ENCODE assay signal across 1 cellular context in genomic region chr6:11324453-11325023, GRCh38.
TF ChIP-seq lines count a peak whose summit lies in the region.

No MANE protein-coding gene starts in this region.

TF ChIP-seq in HepG2, 621 proteins besides CTCF, POLR2A, EP300 and RAD21 (continued from another document and continues in another):
- TF ChIP-seq, protein P1, sequence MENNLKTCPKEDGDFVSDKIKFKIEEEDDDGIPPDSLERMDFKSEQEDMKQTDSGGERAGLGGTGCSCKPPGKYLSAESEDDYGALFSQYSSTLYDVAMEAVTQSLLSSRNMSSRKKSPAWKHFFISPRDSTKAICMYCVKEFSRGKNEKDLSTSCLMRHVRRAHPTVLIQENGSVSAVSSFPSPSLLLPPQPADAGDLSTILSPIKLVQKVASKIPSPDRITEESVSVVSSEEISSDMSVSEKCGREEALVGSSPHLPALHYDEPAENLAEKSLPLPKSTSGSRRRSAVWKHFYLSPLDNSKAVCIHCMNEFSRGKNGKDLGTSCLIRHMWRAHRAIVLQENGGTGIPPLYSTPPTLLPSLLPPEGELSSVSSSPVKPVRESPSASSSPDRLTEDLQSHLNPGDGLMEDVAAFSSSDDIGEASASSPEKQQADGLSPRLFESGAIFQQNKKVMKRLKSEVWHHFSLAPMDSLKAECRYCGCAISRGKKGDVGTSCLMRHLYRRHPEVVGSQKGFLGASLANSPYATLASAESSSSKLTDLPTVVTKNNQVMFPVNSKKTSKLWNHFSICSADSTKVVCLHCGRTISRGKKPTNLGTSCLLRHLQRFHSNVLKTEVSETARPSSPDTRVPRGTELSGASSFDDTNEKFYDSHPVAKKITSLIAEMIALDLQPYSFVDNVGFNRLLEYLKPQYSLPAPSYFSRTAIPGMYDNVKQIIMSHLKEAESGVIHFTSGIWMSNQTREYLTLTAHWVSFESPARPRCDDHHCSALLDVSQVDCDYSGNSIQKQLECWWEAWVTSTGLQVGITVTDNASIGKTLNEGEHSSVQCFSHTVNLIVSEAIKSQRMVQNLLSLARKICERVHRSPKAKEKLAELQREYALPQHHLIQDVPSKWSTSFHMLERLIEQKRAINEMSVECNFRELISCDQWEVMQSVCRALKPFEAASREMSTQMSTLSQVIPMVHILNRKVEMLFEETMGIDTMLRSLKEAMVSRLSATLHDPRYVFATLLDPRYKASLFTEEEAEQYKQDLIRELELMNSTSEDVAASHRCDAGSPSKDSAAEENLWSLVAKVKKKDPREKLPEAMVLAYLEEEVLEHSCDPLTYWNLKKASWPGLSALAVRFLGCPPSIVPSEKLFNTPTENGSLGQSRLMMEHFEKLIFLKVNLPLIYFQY (CRISPR knock-in tag; IDR thresholded peaks at IDR 0.05; ENCODE audit: borderline replicate concordance) = no peak
- TF ChIP-seq CHCHD3 (CRISPR knock-in tag; IDR thresholded peaks at IDR 0.05) (no peak), ZNF280D (CRISPR knock-in tag; IDR thresholded peaks at IDR 0.05) (peak; percentile 38; the same call in 1 of the 2 replicates), XRCC5 (optimal IDR thresholded peaks at IDR 0.05; ENCODE audit: low read length) (peak; percentile 8), GATAD1 (CRISPR knock-in tag; IDR thresholded peaks at IDR 0.05) (no peak), ZNF569 (CRISPR knock-in tag; IDR thresholded peaks at IDR 0.05; ENCODE audit: borderline replicate concordance) (peak; percentile 77; the same call in 1 of the 2 replicates), SETDB1 (CRISPR knock-in tag; IDR thresholded peaks at IDR 0.05; ENCODE audit: borderline replicate concordance) (no peak), HOXD1 (CRISPR knock-in tag; IDR thresholded peaks at IDR 0.05) (no peak), ZBTB37 (CRISPR knock-in tag; IDR thresholded peaks at IDR 0.05) (0 out of 2 replicates have a peak, but pooled peaks have one; percentile 3), ZBTB42 (CRISPR knock-in tag; IDR thresholded peaks at IDR 0.05) (0 out of 2 replicates have a peak, but pooled peaks have one; percentile 0), FIP1L1 (IDR thresholded peaks at IDR 0.05; ENCODE audit: borderline replicate concordance, insufficient read depth, low read depth, low read length) (no peak), MTF2 (CRISPR knock-in tag; IDR thresholded peaks at IDR 0.05; ENCODE audit: borderline replicate concordance) (no peak), ZNF18 (CRISPR knock-in tag; IDR thresholded peaks at IDR 0.05; ENCODE audit: insufficient replicate concordance) (peak; percentile 19), ZNF772 (CRISPR knock-in tag; IDR thresholded peaks at IDR 0.05) (0 out of 2 replicates have a peak, but pooled peaks have one; percentile 43), ZNF572 (CRISPR knock-in tag; IDR thresholded peaks at IDR 0.05) (peak; percentile 21; the same call in 1 of the 2 replicates), YEATS2 (CRISPR knock-in tag; IDR thresholded peaks at IDR 0.05; ENCODE audit: borderline replicate concordance) (no peak), ZNF414 (CRISPR knock-in tag; IDR thresholded peaks at IDR 0.05) (0 out of 2 replicates have a peak, but pooled peaks have one; percentile 1), CBX5 (CRISPR knock-in tag; IDR thresholded peaks at IDR 0.05; ENCODE audit: borderline replicate concordance) (no peak; the same call in 1 of the 2 replicates), PBX2 (CRISPR knock-in tag; IDR thresholded peaks at IDR 0.05) (0 out of 2 replicates have a peak, but pooled peaks have one; percentile 2), ZNF501 (CRISPR knock-in tag; IDR thresholded peaks at IDR 0.05) (peak; percentile 34; the same call in 1 of the 2 replicates), SOX6 (IDR thresholded peaks at IDR 0.05) (no peak), SOX6 (CRISPR knock-in tag; IDR thresholded peaks at IDR 0.05) (no peak), NFATC3 (CRISPR knock-in tag; IDR thresholded peaks at IDR 0.05) (no peak), ZNF207 (IDR thresholded peaks at IDR 0.05; ENCODE audit: borderline replicate concordance) (no peak), THRA (CRISPR knock-in tag; IDR thresholded peaks at IDR 0.05; ENCODE audit: borderline replicate concordance) (no peak), ISX (CRISPR knock-in tag; conservative IDR thresholded peaks at IDR 0.05) (0 out of 2 replicates have a peak, but pooled peaks have one; percentile 16)
- TF ChIP-seq, protein P2, sequence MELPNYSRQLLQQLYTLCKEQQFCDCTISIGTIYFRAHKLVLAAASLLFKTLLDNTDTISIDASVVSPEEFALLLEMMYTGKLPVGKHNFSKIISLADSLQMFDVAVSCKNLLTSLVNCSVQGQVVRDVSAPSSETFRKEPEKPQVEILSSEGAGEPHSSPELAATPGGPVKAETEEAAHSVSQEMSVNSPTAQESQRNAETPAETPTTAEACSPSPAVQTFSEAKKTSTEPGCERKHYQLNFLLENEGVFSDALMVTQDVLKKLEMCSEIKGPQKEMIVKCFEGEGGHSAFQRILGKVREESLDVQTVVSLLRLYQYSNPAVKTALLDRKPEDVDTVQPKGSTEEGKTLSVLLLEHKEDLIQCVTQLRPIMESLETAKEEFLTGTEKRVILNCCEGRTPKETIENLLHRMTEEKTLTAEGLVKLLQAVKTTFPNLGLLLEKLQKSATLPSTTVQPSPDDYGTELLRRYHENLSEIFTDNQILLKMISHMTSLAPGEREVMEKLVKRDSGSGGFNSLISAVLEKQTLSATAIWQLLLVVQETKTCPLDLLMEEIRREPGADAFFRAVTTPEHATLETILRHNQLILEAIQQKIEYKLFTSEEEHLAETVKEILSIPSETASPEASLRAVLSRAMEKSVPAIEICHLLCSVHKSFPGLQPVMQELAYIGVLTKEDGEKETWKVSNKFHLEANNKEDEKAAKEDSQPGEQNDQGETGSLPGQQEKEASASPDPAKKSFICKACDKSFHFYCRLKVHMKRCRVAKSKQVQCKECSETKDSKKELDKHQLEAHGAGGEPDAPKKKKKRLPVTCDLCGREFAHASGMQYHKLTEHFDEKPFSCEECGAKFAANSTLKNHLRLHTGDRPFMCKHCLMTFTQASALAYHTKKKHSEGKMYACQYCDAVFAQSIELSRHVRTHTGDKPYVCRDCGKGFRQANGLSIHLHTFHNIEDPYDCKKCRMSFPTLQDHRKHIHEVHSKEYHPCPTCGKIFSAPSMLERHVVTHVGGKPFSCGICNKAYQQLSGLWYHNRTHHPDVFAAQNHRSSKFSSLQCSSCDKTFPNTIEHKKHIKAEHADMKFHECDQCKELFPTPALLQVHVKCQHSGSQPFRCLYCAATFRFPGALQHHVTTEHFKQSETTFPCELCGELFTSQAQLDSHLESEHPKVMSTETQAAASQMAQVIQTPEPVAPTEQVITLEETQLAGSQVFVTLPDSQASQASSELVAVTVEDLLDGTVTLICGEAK (IDR thresholded peaks at IDR 0.05) = no peak
- TF ChIP-seq, protein P2 (CRISPR knock-in tag; IDR thresholded peaks at IDR 0.05) = 0 out of 2 replicates have a peak, but pooled peaks have one; percentile 8
